ENCODE assay signal across 17 cellular contexts in genomic region chr17:7767425-7768021, GRCh38. TPM values are rescaled to one million over a fixed set of nuclear protein-coding genes. Genes with fewer than 3 reads are reported as not detected.
DNase-seq lines count a peak whose midpoint lies in the region; ATAC-seq, FAIRE-seq and TF ChIP-seq lines count a peak whose summit lies in the region.
"Had no signal": no experiment of that assay in that cellular context is flagged by ENCODE, and none has a peak within 500 bp of the region (broad histone marks: within the 10 kb centered on the region; RNA-seq: fewer than 3 reads in every experiment).

No MANE protein-coding gene starts in this region.

- CTCF ChIA-PET in HepG2 (lab: Yijun Ruan, JAX; ENCODE audit: low intra/inter-chr PET ratio, low total read pairs) (no interaction called here), SK-N-SH (lab: Yijun Ruan, JAX) (interaction anchor here (1.0 to 2.0 kb wide), 5 partner anchors 12 to 223 kb away, joined by 3 to 7 read pairs (median 3); no protein-coding TSS in a partner anchor)

- FAIRE-seq in HepG2 (lab: Jason Lieb, UNC): no peak
- FAIRE-seq: RCC 7860 had no signal

- H4K20me1 ChIP-seq in HepG2 (ENCODE audit: insufficient read depth, low read length) (no peaks in the 10 kb centered on the region), SK-N-SH (ENCODE audit: insufficient read depth) (no peaks in the 10 kb centered on the region)

- BruUV-seq in HepG2 (replicated peaks; lab: Mats Ljungman, UMichigan): no TSS peak

- H3K4me3 ChIP-seq in heart left ventricle (no peak overlapping the region), HepG2 (replicated peaks in 1 of 3; ENCODE audit: insufficient read depth in 1 of 3, low read depth in 2 of 3, low read length in 3 of 3) (no peak overlapping the region), SK-N-SH (ENCODE audit: low read depth in 2 of 2, low read length in 1 of 2) (no peak overlapping the region)

- in situ Hi-C loops in HepG2 (cut with HindIII; ENCODE audit: extremely low pct_ligation_motif_present, low pct_unique_long_range_greater_than_20kb): no loop called here

- H3K9me2 ChIP-seq in SK-N-SH: no peaks in the 10 kb centered on the region

- WGBS in heart left ventricle, 4 donors: 54 to 67% (median 64%) methylated on average over 17 of the region's 17 CpGs
- 38% methylated on average over 17 of the region's 17 CpGs for WGBS in HepG2 (ENCODE audit: low lambda C conversion rate)
- 71% methylated on average over 17 of the region's 17 CpGs for WGBS in SK-N-SH (ENCODE audit: low lambda C conversion rate)

- no peaks in the 10 kb centered on the region for H3K4me1 ChIP-seq in heart left ventricle
- peaks cover 3% of the 10 kb centered on the region; the same call in 1 of the 2 replicates for H3K4me1 ChIP-seq in HepG2 (ENCODE audit: insufficient read depth, low read length)
- H3K4me1 ChIP-seq in SK-N-SH (ENCODE audit: control insufficient read depth in 1 of 2, insufficient read depth in 2 of 2, low read depth in 1 of 2, low read length in 1 of 2): no peaks in the 10 kb centered on the region

- H3K9ac ChIP-seq in HepG2 (ENCODE audit: insufficient read depth, low read depth, low read length): no peak overlapping the region
- H3K9ac ChIP-seq in SK-N-SH: no peak overlapping the region

- TF ChIP-seq POLR2A in heart left ventricle (IDR thresholded peaks at IDR 0.05): no peak
- TF ChIP-seq POLR2A in HepG2 (IDR thresholded peaks at IDR 0.05; ENCODE audit: insufficient read depth in 1 of 2, low read depth in 2 of 2, low read length in 2 of 2): no peak

- peaks cover 0 to 16% (median 0%) of the 10 kb centered on the region in 9 donors for H3K27me3 ChIP-seq in heart left ventricle
- H3K27me3 ChIP-seq in HepG2 (ENCODE audit: control insufficient read depth in 1 of 2, insufficient read depth in 2 of 2, low read length in 2 of 2): peaks cover 4 to 47% of the 10 kb centered on the region in 2 experiments; a peak in 4 of 5 replicates
- H3K27me3 ChIP-seq in SK-N-SH (ENCODE audit: insufficient read depth): no peaks in the 10 kb centered on the region; the same call in 1 of the 2 replicates

- no peaks in the 10 kb centered on the region for H3F3A ChIP-seq in SK-N-SH (replicated peaks; ENCODE audit: insufficient read depth)

- TF ChIP-seq EP300 in HepG2 (IDR thresholded peaks at IDR 0.05; ENCODE audit: low read depth in 2 of 2, low read length in 2 of 2) (no peak), HepG2 (CRISPR knock-in tag; IDR thresholded peaks at IDR 0.05; ENCODE audit: borderline replicate concordance) (no peak), SK-N-SH (IDR thresholded peaks at IDR 0.05; ENCODE audit: borderline replicate concordance in 1 of 2, low read depth in 1 of 2, low read length in 1 of 2) (no peak)

- H3K27ac ChIP-seq in heart left ventricle: no peak overlapping the region
- H3K27ac ChIP-seq in HepG2 (ENCODE audit: extremely low read length, insufficient read depth, low read length): no peak overlapping the region
- H3K27ac ChIP-seq in SK-N-SH (ENCODE audit: low read depth in 2 of 2, low read length in 1 of 2): no peak overlapping the region
- H3K27ac ChIP-seq: neutrophil had no signal

- TF ChIP-seq CTCF in heart left ventricle (IDR thresholded peaks at IDR 0.05) (no peak), HepG2 (CRISPR knock-in tag; IDR thresholded peaks at IDR 0.05) (no peak), SK-N-SH (IDR thresholded peaks at IDR 0.05) (no peak)

- TF ChIP-seq RAD21 in HepG2 (CRISPR knock-in tag; IDR thresholded peaks at IDR 0.05) (no peak), SK-N-SH (IDR thresholded peaks at IDR 0.05; ENCODE audit: low read length) (no peak)

- H3K4me2 ChIP-seq in HepG2 (ENCODE audit: low read depth, low read length): no peak overlapping the region
- no peak overlapping the region for H3K4me2 ChIP-seq in SK-N-SH

- H3K36me3 ChIP-seq in heart left ventricle (no peaks in the 10 kb centered on the region), HepG2 (replicated peaks in 1 of 2; ENCODE audit: control insufficient read depth in 1 of 2, insufficient read depth in 2 of 2, low read length in 2 of 2) (no peaks in the 10 kb centered on the region), SK-N-SH (replicated peaks in 1 of 2; ENCODE audit: control insufficient read depth in 1 of 2, insufficient read depth in 2 of 2, low read length in 1 of 2) (no peaks in the 10 kb centered on the region)
- H3K36me3 ChIP-seq: neutrophil had no signal

- H2AFZ ChIP-seq in HepG2 (ENCODE audit: low read length): no peak overlapping the region
- no peak overlapping the region for H2AFZ ChIP-seq in SK-N-SH (ENCODE audit: low read depth)

- intact Hi-C loops in heart left ventricle (cut with DNase I): no loop called here
- intact Hi-C loops in HepG2 (cut with micrococcal nuclease; ENCODE audit: unreplicated experiment): no loop called here

- peak; percentile 14 for DNase-seq in EH (ENCODE audit: low read depth)
- peak; percentile 42 for DNase-seq in NCI-H2107 (lab: John Stamatoyannopoulos, UW)
- DNase-seq in cerebellar cortex (ENCODE audit: low spot score): peak; percentile 27
- peak; percentile 8 for DNase-seq in myocyte (ENCODE audit: low read depth)
- no peak for DNase-seq in heart left ventricle
- DNase-seq in HepG2 (ENCODE audit: low spot score): no peak
- DNase-seq in SK-N-SH: no peak
- DNase-seq: activated CD4-positive, alpha-beta T cell treated with anti-CD3 and anti-CD28 coated beads for 36 hours; activated T-cell treated with anti-CD3 and anti-CD28 coated beads, Interleukin-2, amount 50 U/mL, for 4 hours; aorta; CD4-positive, CD25-positive, alpha-beta regulatory T cell; NCI-H524; T-helper 1 cell had no signal

- POLR2A ChIA-PET in HepG2 (lab: Yijun Ruan, JAX) (no interaction called here), SK-N-SH (lab: Yijun Ruan, JAX) (no interaction called here)

- H3K9me3 ChIP-seq in heart left ventricle: no peaks in the 10 kb centered on the region
- H3K9me3 ChIP-seq in HepG2 (ENCODE audit: low read length): no peaks in the 10 kb centered on the region
- no peaks in the 10 kb centered on the region for H3K9me3 ChIP-seq in SK-N-SH
- H3K9me3 ChIP-seq: neutrophil had no signal

- H3K79me2 ChIP-seq in HepG2 (ENCODE audit: insufficient read depth, low read length) (no peaks in the 10 kb centered on the region), SK-N-SH (ENCODE audit: insufficient read depth) (no peaks in the 10 kb centered on the region)

- no peak for ATAC-seq in heart left ventricle
- ATAC-seq in GM21528 (IDR thresholded peaks at IDR 0.05; ENCODE audit: low FRiP score, unreplicated experiment): no peak
- ATAC-seq in HepG2: no peak
- ATAC-seq: activated CD4-positive, alpha-beta T cell treated with anti-CD3 and anti-CD28 coated beads for 36 hours; activated T-cell treated with anti-CD3 and anti-CD28 coated beads, Interleukin-2, amount 50 U/mL, for 4 hours; left lobe of liver had no signal

TF ChIP-seq in HepG2, 621 proteins besides CTCF, POLR2A, EP300 and RAD21:
- no peak for TF ChIP-seq ZNF430 (CRISPR knock-in tag; IDR thresholded peaks at IDR 0.05)

TF ChIP-seq in SK-N-SH, 30 proteins besides CTCF, POLR2A, EP300 and RAD21 (continues in another document):
- TF ChIP-seq FOXJ3 (CRISPR knock-in tag; IDR thresholded peaks at IDR 0.05) (no peak), RCOR1 (IDR thresholded peaks at IDR 0.05; ENCODE audit: low read length) (no peak), JUND (IDR thresholded peaks at IDR 0.05) (no peak), USF1 (IDR thresholded peaks at IDR 0.05; ENCODE audit: borderline replicate concordance, low read depth) (no peak), GABPA (IDR thresholded peaks at IDR 0.05; ENCODE audit: low read depth) (no peak), SMC3 (IDR thresholded peaks at IDR 0.05; ENCODE audit: low read depth, low read length) (no peak), GATA2 (CRISPR knock-in tag; IDR thresholded peaks at IDR 0.05) (no peak), EZH2phosphoT487 (IDR thresholded peaks at IDR 0.05; ENCODE audit: borderline replicate concordance, low read depth) (no peak), FOSL2 (IDR thresholded peaks at IDR 0.05; ENCODE audit: borderline replicate concordance, low read depth) (no peak)

RNA-seq across cellular contexts. Expression of gene DNAH2, which starts 50.0 kb away (rescaled TPM):
- total RNA-seq in myocyte (0.11 TPM in 1 of 2 replicates, not detected in the other), heart left ventricle (under 1 TPM in 5 of 9 donors, not detected in 4; 0.02 to 0.56 (median 0.05) TPM), HepG2 (2016; rRNA removed; fragmentation: Illumina TruSeq; extraction: Trizol) (not detected in 2 replicates)
- polyA plus RNA-seq in myocyte (2012): 0.01 TPM
- polyA plus RNA-seq in heart left ventricle (under 1 TPM; 0.04 TPM), HepG2 (2011; rRNA removed) (not detected in 2 replicates), SK-N-SH (2012; rRNA removed) (0.13 and 0.18 TPM in 2 replicates)
- not detected in 2 replicates for total RNA-seq in HepG2 (2016; cell fraction: cytosol; rRNA removed; fragmentation: Illumina TruSeq; extraction: Trizol; ENCODE audit: low read depth)
- total RNA-seq in HepG2 (2016; cell fraction: insoluble cytoplasmic fraction; rRNA removed; fragmentation: Illumina TruSeq; extraction: Trizol): under 0.01 TPM in 1 of 2 replicates, not detected in the other
- not detected in 2 replicates for total RNA-seq in HepG2 (2016; cell fraction: membrane; rRNA removed; fragmentation: Illumina TruSeq; extraction: Trizol)
- not detected in 2 replicates for total RNA-seq in HepG2 (2016; cell fraction: nucleus; rRNA removed; fragmentation: Illumina TruSeq; extraction: Trizol)
- under 0.01 and 0.01 TPM in 2 replicates for polyA plus RNA-seq in HepG2 (2011; cell fraction: cytosol; rRNA removed)
- 0.03 and 0.05 TPM in 2 replicates for polyA plus RNA-seq in HepG2 (2011; cell fraction: nucleus; rRNA removed)
- 0.01 and 0.04 TPM in 2 replicates for polyA plus RNA-seq in HepG2 (2012)
- polyA plus RNA-seq in HepG2 (2016; cell fraction: cytosol; fragmentation: Illumina TruSeq; extraction: Trizol; ENCODE audit: low read depth): not detected in 2 replicates
- polyA plus RNA-seq in HepG2 (2016; cell fraction: insoluble cytoplasmic fraction; fragmentation: Illumina TruSeq; extraction: Trizol; ENCODE audit: low read depth): not detected in 2 replicates
- polyA plus RNA-seq in HepG2 (2016; cell fraction: membrane; fragmentation: Illumina TruSeq; extraction: Trizol; ENCODE audit: low read depth): not detected in 2 replicates
- not detected in 2 replicates for polyA plus RNA-seq in HepG2 (2016; cell fraction: nucleus; fragmentation: Illumina TruSeq; extraction: Trizol; ENCODE audit: insufficient read depth, low read depth)
- polyA minus RNA-seq in HepG2 (2011; rRNA and poly(A)+ RNA removed; ENCODE audit: low replicate concordance): 5.1 TPM in 1 of 2 replicates, not detected in the other
- polyA minus RNA-seq in HepG2 (2011; cell fraction: cytosol; rRNA and poly(A)+ RNA removed): not detected in 2 replicates
- polyA minus RNA-seq in HepG2 (2011; cell fraction: nucleus; rRNA and poly(A)+ RNA removed): under 0.01 TPM in 1 of 2 replicates, not detected in the other
- 0.07 and 0.18 TPM in 2 replicates for polyA plus RNA-seq in SK-N-SH (2012; cell fraction: cytosol; rRNA removed)
- 0.56 and 0.81 TPM in 2 replicates for polyA plus RNA-seq in SK-N-SH (2012; cell fraction: nucleus; rRNA removed)
- total RNA-seq: activated CD4-positive, alpha-beta T cell treated with anti-CD3 and anti-CD28 coated beads for 36 hours; activated T-cell treated with anti-CD3 and anti-CD28 coated beads, Interleukin-2, amount 50 U/mL, for 4 hours; CD4-positive, CD25-positive, alpha-beta regulatory T cell had no signal
- polyA plus RNA-seq: CD4-positive, CD25-positive, alpha-beta regulatory T cell had no signal

Comparison
In these comparisons a context has a peak if more than half of its experiments do, and no peak if none do; other contexts are left out.
1. DNase-seq: peak in EH (single experiment), NCI-H2107 (single experiment), cerebellar cortex (single experiment) and myocyte (single experiment); none in heart left ventricle (0 of 5), HepG2 (single experiment) and SK-N-SH (single experiment).